ENCODE assay signal across 32 cellular contexts in the genomic region with DNA sequence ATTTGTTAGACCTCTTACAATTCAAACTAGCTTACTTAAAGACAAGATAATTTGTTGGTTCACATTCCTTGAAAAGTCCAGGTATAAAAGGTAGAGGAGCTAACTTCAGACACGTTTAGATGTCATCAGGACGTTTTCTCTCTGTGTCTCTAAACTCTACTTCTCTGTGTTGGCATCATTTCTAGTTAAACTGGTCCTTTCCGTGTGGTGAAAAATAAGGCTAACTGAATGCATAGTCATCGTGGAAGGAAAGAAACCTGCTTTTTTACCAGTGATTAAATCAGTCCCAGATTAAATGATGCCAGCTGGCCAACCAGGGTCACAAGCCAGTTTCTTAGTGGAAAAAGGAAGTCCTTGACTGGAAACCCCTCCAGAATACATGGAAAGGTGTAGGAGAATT.
"Had no signal": no experiment of that assay in that cellular context is flagged by ENCODE, and none has a peak within 500 bp of the region (broad histone marks: within the 10 kb centered on the region; RNA-seq: fewer than 3 reads in every experiment).

No MANE protein-coding gene starts in this region.

- H3K27me3 ChIP-seq: ascending aorta had no signal

- ATAC-seq: activated CD4-positive, CD25-positive, alpha-beta regulatory T cell treated with anti-CD3 and anti-CD28 coated beads, Interleukin-2, amount 50 U/mL, for 24 hours; activated CD8-positive, alpha-beta memory T cell treated with anti-CD3 and anti-CD28 coated beads, Interleukin-2, amount 10 ng/mL, durations not matched to agents 7 days and 5 days; WTC11 had no signal

- H3K27ac ChIP-seq: ascending aorta had no signal

- H3K4me3 Mint-ChIP-seq: activated CD4-positive, alpha-beta memory T cell treated with anti-CD3 and anti-CD28 coated beads, Interleukin-2, amount 10 ng/mL, durations not matched to agents 7 days and 5 days; activated CD8-positive, alpha-beta memory T cell treated with anti-CD3 and anti-CD28 coated beads, Interleukin-2, amount 10 ng/mL, durations not matched to agents 7 days and 5 days; activated naive CD8-positive, alpha-beta T cell treated with anti-CD3 and anti-CD28 coated beads, Interleukin-2, amount 10 ng/mL, durations not matched to agents 7 days and 5 days; WTC11 had no signal

- H3K9me3 ChIP-seq: ascending aorta had no signal

- H3K27ac Mint-ChIP-seq: activated CD4-positive, alpha-beta memory T cell treated with anti-CD3 and anti-CD28 coated beads, Interleukin-2, amount 10 ng/mL, durations not matched to agents 7 days and 5 days; activated CD8-positive, alpha-beta memory T cell treated with anti-CD3 and anti-CD28 coated beads, Interleukin-2, amount 10 ng/mL, durations not matched to agents 7 days and 5 days; activated naive CD8-positive, alpha-beta T cell treated with anti-CD3 and anti-CD28 coated beads, Interleukin-2, amount 10 ng/mL, durations not matched to agents 7 days and 5 days; WTC11 had no signal

- H3K36me3 Mint-ChIP-seq: WTC11 had no signal

- H3K4me1 ChIP-seq: ascending aorta had no signal

- DNase-seq: activated CD4-positive, alpha-beta memory T cell treated with anti-CD3 and anti-CD28 coated beads, Interleukin-2, amount 10 ng/mL, durations not matched to agents 7 days and 5 days; activated CD4-positive, alpha-beta T cell treated with anti-CD3 and anti-CD28 coated beads for 4 hours; activated CD8-positive, alpha-beta memory T cell treated with anti-CD3 and anti-CD28 coated beads for 24 hours; activated CD8-positive, alpha-beta memory T cell treated with anti-CD3 and anti-CD28 coated beads, Interleukin-2, amount 10 ng/mL, durations not matched to agents 7 days and 5 days; activated CD8-positive, alpha-beta memory T cell treated with anti-CD3 and anti-CD28 coated beads, Interleukin-2, amount 50 U/mL, for 48 hours; activated effector memory CD4-positive, alpha-beta T cell treated with anti-CD3 and anti-CD28 coated beads, Interleukin-2, amount 50 U/mL, for 16 hours; activated naive CD4-positive, alpha-beta T cell; activated naive CD4-positive, alpha-beta T cell treated with anti-CD3 and anti-CD28 coated beads, Interleukin-2, amount 50 U/mL, for 16 hours; activated naive CD8-positive, alpha-beta T cell treated with anti-CD3 and anti-CD28 coated beads, Interleukin-2, amount 10 ng/mL, durations not matched to agents 7 days and 5 days; activated T-cell treated with anti-CD3 and anti-CD28 coated beads, Interleukin-2, amount 50 U/mL, for 48 hours; amygdala; central memory CD4-positive, alpha-beta T cell; Kasumi-1; KG1; MM.1S; MV-4-11; NCI-H1092 treated with DMSO at 0.1 percent for 48 hours; NCI-H1417; NCI-H146; NCI-H187; NCI-H2029 treated with DMSO at 0.1 percent for 48 hours; NCI-H2107; NCI-H2171; NCI-H510A; NCI-H526; NCI-H748 treated with DMSO at 0.1 percent for 48 hours; NK-92 treated with Interleukin-12 subunit alpha and Interleukin-12 subunit beta, amount 100 ng/mL, for 24 hours; Right ventricle myocardium superior; T1000 had no signal

- H3K4me3 ChIP-seq: ascending aorta had no signal

- H3K36me3 ChIP-seq: ascending aorta had no signal
